ENCODE assay signal across 19 cellular contexts in genomic region chr22:43234299-43234988, GRCh38.
"Had no signal": no experiment of that assay in that cellular context is flagged by ENCODE, and none has a peak within 500 bp of the region (broad histone marks: within the 10 kb centered on the region; RNA-seq: fewer than 3 reads in every experiment).

No MANE protein-coding gene starts in this region.

- H3K36me3 ChIP-seq: lower lobe of right lung, pancreas, sigmoid colon, thoracic aorta had no signal

- H3K9me3 Mint-ChIP-seq: activated T-cell treated with anti-CD3 and anti-CD28 coated beads, Interleukin-2, amount 50 U/mL, for 72 hours; effector memory CD8-positive, alpha-beta T cell; stimulated activated memory B cell treated with anti-CD40 and anti-IgM and Interleukin-4, amounts not matched to agents 10 μg/mL and 1 μg/mL and 100 μg/mL, for 72 hours had no signal

- H3K36me3 Mint-ChIP-seq: stimulated activated memory B cell treated with anti-CD40 and anti-IgM and Interleukin-4, amounts not matched to agents 10 μg/mL and 1 μg/mL and 100 μg/mL, for 72 hours had no signal

- H3K27me3 ChIP-seq: pancreas, upper lobe of left lung had no signal

- ATAC-seq: activated T-cell treated with anti-CD3 and anti-CD28 coated beads, Interleukin-2, amount 50 U/mL, for 72 hours; effector memory CD8-positive, alpha-beta T cell; left cardiac atrium; lower lobe of right lung; pancreas; stimulated activated memory B cell treated with anti-CD40 and anti-IgM and Interleukin-4, amounts not matched to agents 10 μg/mL and 1 μg/mL and 100 μg/mL, for 72 hours; T-helper 17 cell had no signal

- H3K27ac ChIP-seq: lower lobe of right lung, pancreas, sigmoid colon, thoracic aorta, upper lobe of left lung, VCaP had no signal

- H3K4me3 ChIP-seq: lower lobe of right lung, pancreas, sigmoid colon, thoracic aorta, upper lobe of left lung had no signal

- DNase-seq: activated CD4-positive, alpha-beta T cell treated with anti-CD3 and anti-CD28 coated beads for 1 hour; activated CD8-positive, alpha-beta memory T cell treated with anti-CD3 and anti-CD28 coated beads for 24 hours; activated CD8-positive, alpha-beta memory T cell treated with anti-CD3 and anti-CD28 coated beads, Interleukin-2, amount 50 U/mL, for 48 hours; activated effector memory CD4-positive, alpha-beta T cell treated with anti-CD3 and anti-CD28 coated beads, Interleukin-2, amount 50 U/mL, for 16 hours; activated naive CD4-positive, alpha-beta T cell treated with anti-CD3 and anti-CD28 coated beads, Interleukin-2, amount 50 U/mL, for 16 hours; activated T-cell treated with anti-CD3 and anti-CD28 coated beads, Interleukin-2, amount 50 U/mL, for 72 hours; aorta; cerebellar nuclear complex; effector memory CD8-positive, alpha-beta T cell; left cardiac atrium; lower lobe of right lung; pancreas; sigmoid colon; stimulated activated CD4-positive, alpha-beta T cell treated with anti-CD3 and anti-CD28 coated beads, Interleukin-4, amount 100 ng/mL, for 24 hours; T-helper 17 cell; upper lobe of left lung had no signal

- H3K4me3 Mint-ChIP-seq: activated T-cell treated with anti-CD3 and anti-CD28 coated beads, Interleukin-2, amount 50 U/mL, for 72 hours; effector memory CD8-positive, alpha-beta T cell; stimulated activated memory B cell treated with anti-CD40 and anti-IgM and Interleukin-4, amounts not matched to agents 10 μg/mL and 1 μg/mL and 100 μg/mL, for 72 hours; T-helper 17 cell had no signal

- H3K9me3 ChIP-seq: lower lobe of right lung, pancreas, sigmoid colon, thoracic aorta, upper lobe of left lung had no signal

- H3K27ac Mint-ChIP-seq: activated T-cell treated with anti-CD3 and anti-CD28 coated beads, Interleukin-2, amount 50 U/mL, for 72 hours; effector memory CD8-positive, alpha-beta T cell; stimulated activated memory B cell treated with anti-CD40 and anti-IgM and Interleukin-4, amounts not matched to agents 10 μg/mL and 1 μg/mL and 100 μg/mL, for 72 hours; T-helper 17 cell had no signal
